Comparison of ENCODE assay signal across 7 cellular contexts in genomic region chr3:169149349-169149890, GRCh38.
DNase-seq lines count a peak whose midpoint lies in the region; ATAC-seq and TF ChIP-seq lines count a peak whose summit lies in the region.

No MANE protein-coding gene starts in this region.

- peak; percentile 84 for TF ChIP-seq CTCF in astrocyte of the spinal cord (IDR thresholded peaks at IDR 0.05; ENCODE audit: low read depth, low read length)

- ATAC-seq in GM18499 (IDR thresholded peaks at IDR 0.05; ENCODE audit: insufficient read depth, unreplicated experiment) (peak; percentile 81), HG02885 (IDR thresholded peaks at IDR 0.05; ENCODE audit: poor library complexity, unreplicated experiment) (peak; percentile 99), sciatic nerve (peak; percentile 89)

- peak overlapping the region; percentile 38 for H3K4me3 ChIP-seq in astrocyte of the spinal cord (ENCODE audit: low read depth, low read length)

- intact Hi-C loops in sciatic nerve (cut with DNase I): loop anchor here (5.0 kb wide), 1 partner anchor 518 kb away; no protein-coding TSS in a partner anchor

- in situ Hi-C loops in astrocyte of the spinal cord (cut with HindIII; ENCODE audit: low sequenced_read_pairs): no loop called here

- peak; percentile 44 for DNase-seq in NCI-H1436 treated with DMSO at 0.1 percent for 48 hours (lab: John Stamatoyannopoulos, UW)
- DNase-seq in T-helper 2 cell: peak in 4 of 5 experiments; percentile 17 to 76 (median 51)
- DNase-seq in astrocyte of the spinal cord (ENCODE audit: low read depth, low spot score): peak; percentile 88
- DNase-seq in hypothalamus (lab: John Stamatoyannopoulos, UW): peak in 48 of 51 donors; percentile 4 to 75 (median 43)
- DNase-seq in sciatic nerve (ENCODE audit: low spot score): peak; percentile 83

Comparison
In these comparisons a context has a peak if more than half of its experiments do, and no peak if none do; other contexts are left out.
1. Peak in every context shown above with its lines: DNase-seq, ATAC-seq and H3K4me3 ChIP-seq.